ENCODE assay signal across 9 cellular contexts in the genomic region with DNA sequence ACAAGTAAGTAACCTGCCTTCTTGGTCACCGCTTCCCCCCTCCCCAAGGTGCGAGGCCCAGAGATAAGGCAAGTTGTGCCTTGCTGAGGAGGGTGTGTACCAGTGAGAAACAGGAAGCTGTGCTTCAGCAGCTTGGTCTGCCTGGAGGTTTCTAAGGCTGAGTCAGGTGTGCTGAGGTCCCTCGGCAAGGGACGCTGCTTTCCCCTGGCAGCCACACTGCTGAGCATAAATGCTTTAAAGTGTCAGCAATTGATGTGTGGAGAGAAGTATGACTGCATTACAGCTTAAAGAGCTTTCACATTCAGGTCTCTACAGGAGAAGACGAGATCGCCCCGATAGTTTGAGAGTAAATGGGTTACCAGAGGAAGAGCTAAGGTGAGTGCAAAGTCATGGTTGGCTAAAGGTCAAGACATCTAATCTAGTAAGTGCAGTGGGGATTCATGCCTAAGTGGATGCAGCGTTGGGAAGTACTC.
A peak's percentile ranks its signal among the peaks of the same experiment; 100 is the strongest.
DNase-seq lines count a peak whose midpoint lies in the region; ATAC-seq, FAIRE-seq and TF ChIP-seq lines count a peak whose summit lies in the region.
"Had no signal": no experiment of that assay in that cellular context is flagged by ENCODE, and none has a peak within 500 bp of the region (broad histone marks: within the 10 kb centered on the region; RNA-seq: fewer than 3 reads in every experiment).

No MANE protein-coding gene starts in this region.

- no peak for TF ChIP-seq CTCF in HCT116 (IDR thresholded peaks at IDR 0.05 in 2 of 3, conservative IDR thresholded peaks at IDR 0.05 in 1 of 3; ENCODE audit: borderline replicate concordance in 1 of 3, insufficient read depth in 1 of 3, low read depth in 2 of 3, low read length in 2 of 3)
- no peak for TF ChIP-seq CTCF in WERI-Rb-1 (IDR thresholded peaks at IDR 0.05; ENCODE audit: low read depth, low read length)
- TF ChIP-seq CTCF in chondrocyte (IDR thresholded peaks at IDR 0.05), result no peak

- peaks cover 55% of the 10 kb centered on the region for H3K79me2 ChIP-seq in HCT116 (ENCODE audit: insufficient read depth, low read length)

- DNase-seq in GM12891 (ENCODE audit: insufficient read length, low spot score) (no peak), HCT116 (ENCODE audit: low read depth, low spot score) (peak; percentile 19), NAMALWA (ENCODE audit: low spot score) (peak; percentile 77), WERI-Rb-1 (peak; percentile 22), chondrocyte (ENCODE audit: low spot score) (no peak), mucosa of gallbladder (ENCODE audit: low spot score) (peak; percentile 46), mesenteric fat pad (ENCODE audit: low spot score) (no peak)
- DNase-seq in stimulated activated naive CD8-positive, alpha-beta T cell treated with anti-CD3 and anti-CD28 coated beads, Interleukin-15, amount 100 ng/mL, for 72 hours, result peak; percentile 67 to 80

- H4K20me1 ChIP-seq in HCT116 (ENCODE audit: insufficient read depth), result no peaks in the 10 kb centered on the region

- H3K9ac ChIP-seq in HCT116 (ENCODE audit: low read length), result peak overlapping the region; percentile 37

- H3K4me3 ChIP-seq in HCT116 (replicated peaks in 1 of 2; ENCODE audit: low read depth in 1 of 2, low read length in 2 of 2), result peak overlapping the region; percentile 6 to 32; a peak in 2 of 4 replicates
- H3K4me3 ChIP-seq in WERI-Rb-1 (ENCODE audit: low read depth, low read length), result no peak overlapping the region

- peak; percentile 98 for FAIRE-seq in GM12891 (lab: Jason Lieb, UNC)
- FAIRE-seq: TTC549 had no signal

- H3K4me3 Mint-ChIP-seq in chondrocyte (ENCODE audit: unreplicated experiment), result peak overlapping the region; percentile 0
- peak overlapping the region; percentile 88 to 98 for H3K4me3 Mint-ChIP-seq in stimulated activated naive CD8-positive, alpha-beta T cell treated with anti-CD3 and anti-CD28 coated beads, Interleukin-15, amount 100 ng/mL, for 72 hours

- H2AFZ ChIP-seq in HCT116 (ENCODE audit: low read depth, low read length, poor library complexity, severe bottlenecking), result no peak overlapping the region

- no TSS peak for BruUV-seq in HCT116 (replicated peaks; lab: Mats Ljungman, UMichigan)

- H3K36me3 ChIP-seq in HCT116 (ENCODE audit: control insufficient read depth in 1 of 2, insufficient read depth in 2 of 2, low read length in 2 of 2) (no peaks in the 10 kb centered on the region), WERI-Rb-1 (no peaks in the 10 kb centered on the region)

- no peak for TF ChIP-seq RAD21 in HCT116 (IDR thresholded peaks at IDR 0.05; ENCODE audit: low read depth)

- peak; percentile 93 for ATAC-seq in HCT116
- peak; percentile 99 for ATAC-seq in stimulated activated naive CD8-positive, alpha-beta T cell treated with anti-CD3 and anti-CD28 coated beads, Interleukin-15, amount 100 ng/mL, for 72 hours

- intact Hi-C loops in HCT116 (cut with micrococcal nuclease), result no loop called here

- H3K27me3 ChIP-seq in HCT116 (ENCODE audit: insufficient read depth, low read length) (no peaks in the 10 kb centered on the region), WERI-Rb-1 (ENCODE audit: insufficient read depth, low read depth, severe bottlenecking) (no peaks in the 10 kb centered on the region)

- CTCF ChIA-PET in HCT116 (lab: Charles Lee), result interaction anchor here (1.3 to 2.5 kb wide), 2 partner anchors 12 to 15 kb away, joined by 3 to 12 read pairs; no protein-coding TSS in a partner anchor

- no peak for TF ChIP-seq POLR2A in GM12891 (IDR thresholded peaks at IDR 0.05; ENCODE audit: low read depth, low read length)
- no peak for TF ChIP-seq POLR2A in HCT116 (IDR thresholded peaks at IDR 0.05; ENCODE audit: borderline replicate concordance, extremely low read depth, insufficient read depth, insufficient read length)

- POLR2A ChIA-PET in HCT116 (lab: Charles Lee), result no interaction called here

- H3K36me3 Mint-ChIP-seq in chondrocyte (ENCODE audit: low read depth), result no peaks in the 10 kb centered on the region

- RAD21 ChIA-PET in HCT116 (lab: Charles Lee; ENCODE audit: low non-redundant PET in 1 of 2, low total read pairs in 2 of 2, uncharacterized antibody in 2 of 2, unreplicated experiment in 2 of 2), result no interaction called here

- no peaks in the 10 kb centered on the region for H3K27me3 Mint-ChIP-seq in chondrocyte (ENCODE audit: low read depth)
- no peaks in the 10 kb centered on the region for H3K27me3 Mint-ChIP-seq in stimulated activated naive CD8-positive, alpha-beta T cell treated with anti-CD3 and anti-CD28 coated beads, Interleukin-15, amount 100 ng/mL, for 72 hours

- H3K27ac Mint-ChIP-seq in chondrocyte (ENCODE audit: unreplicated experiment), result peak overlapping the region; percentile 74
- peak overlapping the region; percentile 27 to 90 for H3K27ac Mint-ChIP-seq in stimulated activated naive CD8-positive, alpha-beta T cell treated with anti-CD3 and anti-CD28 coated beads, Interleukin-15, amount 100 ng/mL, for 72 hours

- no peaks in the 10 kb centered on the region for H3K9me2 ChIP-seq in HCT116 (ENCODE audit: insufficient read depth)

- no peaks in the 10 kb centered on the region for H3K9me3 Mint-ChIP-seq in chondrocyte (ENCODE audit: low read depth)
- no peaks in the 10 kb centered on the region for H3K9me3 Mint-ChIP-seq in stimulated activated naive CD8-positive, alpha-beta T cell treated with anti-CD3 and anti-CD28 coated beads, Interleukin-15, amount 100 ng/mL, for 72 hours

- H3K4me2 ChIP-seq in HCT116 (ENCODE audit: low read length), result peak overlapping the region; percentile 75

- H3K27ac ChIP-seq in HCT116 (ENCODE audit: low read depth, low read length) (no peak overlapping the region; the same call in 1 of the 2 replicates), WERI-Rb-1 (no peak overlapping the region; the same call in 1 of the 2 replicates)

- peaks cover 19 to 36% of the 10 kb centered on the region in 2 experiments for H3K4me1 ChIP-seq in HCT116 (ENCODE audit: control insufficient read depth in 1 of 2, insufficient read depth in 2 of 2, low read length in 2 of 2)

- no peaks in the 10 kb centered on the region for H3K9me3 ChIP-seq in HCT116 (ENCODE audit: control insufficient read depth in 1 of 2, insufficient read depth in 1 of 2, low read depth in 1 of 2, low read length in 2 of 2)
- H3K9me3 ChIP-seq in WERI-Rb-1 (ENCODE audit: severe bottlenecking), result no peaks in the 10 kb centered on the region

- H3K4me1 Mint-ChIP-seq in chondrocyte (ENCODE audit: low read depth), result peaks cover 76% of the 10 kb centered on the region
- H3K4me1 Mint-ChIP-seq in stimulated activated naive CD8-positive, alpha-beta T cell treated with anti-CD3 and anti-CD28 coated beads, Interleukin-15, amount 100 ng/mL, for 72 hours, result peaks cover 74% of the 10 kb centered on the region

TF ChIP-seq in GM12891, 5 proteins besides CTCF, POLR2A, EP300 and RAD21:
- TF ChIP-seq SPI1 (IDR thresholded peaks at IDR 0.05; ENCODE audit: low read depth, low read length) (peak; percentile 2; the same call in 1 of the 2 replicates), POU2F2 (IDR thresholded peaks at IDR 0.05; ENCODE audit: low read depth, low read length) (no peak), POLR2AphosphoS5 (IDR thresholded peaks at IDR 0.05; ENCODE audit: low read depth, low read length) (no peak), TAF1 (IDR thresholded peaks at IDR 0.05; ENCODE audit: low read depth, low read length) (no peak), PAX5 (IDR thresholded peaks at IDR 0.05; ENCODE audit: insufficient read depth, low read length, severe bottlenecking) (peak; percentile 10)
TF ChIP-seq in GM12891: peak in this region for 2.

TF ChIP-seq in HCT116, 20 proteins besides CTCF, POLR2A, EP300 and RAD21:
- TF ChIP-seq ZFX (IDR thresholded peaks at IDR 0.05), result no peak
- no peak for TF ChIP-seq EZH2 (IDR thresholded peaks at IDR 0.05)
- no peak for TF ChIP-seq ELF1 (IDR thresholded peaks at IDR 0.05; ENCODE audit: borderline replicate concordance, low read depth)
- TF ChIP-seq SIN3A (IDR thresholded peaks at IDR 0.05; ENCODE audit: low read depth), result no peak
- TF ChIP-seq POLR2AphosphoS5 (IDR thresholded peaks at IDR 0.05; ENCODE audit: low read depth, low read length), result no peak
- no peak for TF ChIP-seq YY1 (IDR thresholded peaks at IDR 0.05; ENCODE audit: extremely low read depth, insufficient replicate concordance, low read depth, low read length)
- TF ChIP-seq CBX3 (IDR thresholded peaks at IDR 0.05; ENCODE audit: low read depth), result peak; percentile 79
- peak; percentile 43; the same call in 1 of the 2 replicates for TF ChIP-seq MAX (IDR thresholded peaks at IDR 0.05)
- TF ChIP-seq SRF (IDR thresholded peaks at IDR 0.05; ENCODE audit: low read depth), result no peak
- no peak for TF ChIP-seq ZNF274 (IDR thresholded peaks at IDR 0.05; ENCODE audit: low read depth, low read length)
- no peak for TF ChIP-seq EZH2phosphoT487 (IDR thresholded peaks at IDR 0.05; ENCODE audit: borderline replicate concordance)
- TF ChIP-seq TCF7L2 (IDR thresholded peaks at IDR 0.05; ENCODE audit: borderline replicate concordance, extremely low read depth, insufficient read depth, insufficient read length), result no peak
- TF ChIP-seq, protein P1, sequence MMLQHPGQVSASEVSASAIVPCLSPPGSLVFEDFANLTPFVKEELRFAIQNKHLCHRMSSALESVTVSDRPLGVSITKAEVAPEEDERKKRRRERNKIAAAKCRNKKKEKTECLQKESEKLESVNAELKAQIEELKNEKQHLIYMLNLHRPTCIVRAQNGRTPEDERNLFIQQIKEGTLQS (IDR thresholded peaks at IDR 0.05), result no peak
- TF ChIP-seq FOSL1 (IDR thresholded peaks at IDR 0.05; ENCODE audit: low read depth), result peak; percentile 26; the same call in 1 of the 2 replicates
- peak; percentile 38; the same call in 1 of the 2 replicates for TF ChIP-seq SP1 (IDR thresholded peaks at IDR 0.05; ENCODE audit: low read depth)

Comparison
In these comparisons a context has a peak if more than half of its experiments do, and no peak if none do; other contexts are left out.
1. DNase-seq: peak in HCT116 (single experiment), NAMALWA (single experiment), WERI-Rb-1 (single experiment), mucosa of gallbladder (single experiment) and stimulated activated naive CD8-positive, alpha-beta T cell treated with anti-CD3 and anti-CD28 coated beads, Interleukin-15, amount 100 ng/mL, for 72 hours (2 of 2); none in GM12891 (single experiment), chondrocyte (single experiment) and mesenteric fat pad (single experiment).